Comparison of ENCODE assay signal across 8 cellular contexts in genomic region chr12:1117970-1118563, GRCh38.
DNase-seq lines count a peak whose midpoint lies in the region; ATAC-seq and TF ChIP-seq lines count a peak whose summit lies in the region.

No MANE protein-coding gene starts in this region.

- H2AK9ac ChIP-seq in IMR-90 (replicated peaks; ENCODE audit: low read depth, low read length, poor library complexity): no peak overlapping the region

- no peak overlapping the region for H3K27ac ChIP-seq in CD4-positive, alpha-beta T cell (ENCODE audit: low read depth, low read length)
- no peak overlapping the region for H3K27ac ChIP-seq in IMR-90 (ENCODE audit: insufficient read depth, low read length)

- H2BK120ac ChIP-seq in IMR-90 (ENCODE audit: low read depth, low read length): no peak overlapping the region

- peaks cover 20% of the 10 kb centered on the region for H3K4me1 Mint-ChIP-seq in CD4-positive, alpha-beta T cell (ENCODE audit: low read depth)
- peaks cover 4 to 15% (median 10%) of the 10 kb centered on the region in 4 donors for H3K4me1 Mint-ChIP-seq in naive thymus-derived CD8-positive, alpha-beta T cell
- peaks cover 9% of the 10 kb centered on the region for H3K4me1 Mint-ChIP-seq in stimulated activated effector memory CD8-positive, alpha-beta T cell treated with anti-CD3 and anti-CD28 coated beads, Interleukin-12 subunit alpha, Interleukin-12 subunit beta, amount 100 ng/mL, for 72 hours

- no peak overlapping the region for H3K4ac ChIP-seq in IMR-90 (ENCODE audit: low read depth, low read length)

- no peak overlapping the region for H3K18ac ChIP-seq in IMR-90 (ENCODE audit: low read depth, low read length)

- no peaks in the 10 kb centered on the region for H3K27me3 Mint-ChIP-seq in CD4-positive, alpha-beta T cell
- no peaks in the 10 kb centered on the region for H3K27me3 Mint-ChIP-seq in naive thymus-derived CD8-positive, alpha-beta T cell

- H3K9me3 Mint-ChIP-seq in CD4-positive, alpha-beta T cell: no peaks in the 10 kb centered on the region
- H3K9me3 Mint-ChIP-seq in naive thymus-derived CD8-positive, alpha-beta T cell: no peaks in the 10 kb centered on the region
- H3K9me3 Mint-ChIP-seq in stimulated activated effector memory CD8-positive, alpha-beta T cell treated with anti-CD3 and anti-CD28 coated beads, Interleukin-12 subunit alpha, Interleukin-12 subunit beta, amount 100 ng/mL, for 72 hours: no peaks in the 10 kb centered on the region

- CTCF ChIA-PET in CD4-positive, alpha-beta T cell (lab: Charles Lee): interaction anchor here (0.6 to 2.4 kb wide), 44 partner anchors 8 to 822 kb away, joined by 3 to 70 read pairs (median 4); partner anchors contain the start of genes ERC1 and FBXL14
- CTCF ChIA-PET in IMR-90 (lab: Yijun Ruan, JAX): interaction anchor here (0.5 to 2.3 kb wide), 43 partner anchors 9 to 492 kb away, joined by 3 to 36 read pairs (median 4); no protein-coding TSS in a partner anchor

- no peak overlapping the region for H3K14ac ChIP-seq in IMR-90 (replicated peaks; ENCODE audit: low read depth, low read length)

- no peak overlapping the region for H2AFZ ChIP-seq in IMR-90 (replicated peaks; ENCODE audit: low read length, poor library complexity)

- peaks cover 3% of the 10 kb centered on the region; the same call in 1 of the 2 replicates for H4K20me1 ChIP-seq in IMR-90 (ENCODE audit: insufficient read depth, low read length)

- no peak overlapping the region for H3K56ac ChIP-seq in IMR-90 (ENCODE audit: extremely low read depth, insufficient read depth, low read length)

- no peak overlapping the region for H2BK5ac ChIP-seq in IMR-90 (ENCODE audit: low read depth, low read length, poor library complexity, severe bottlenecking)

- no peaks in the 10 kb centered on the region for H3K27me3 ChIP-seq in CD4-positive, alpha-beta T cell (ENCODE audit: control insufficient read depth, insufficient read depth, low read length)
- no peaks in the 10 kb centered on the region for H3K27me3 ChIP-seq in IMR-90 (ENCODE audit: control insufficient read depth, insufficient read depth, low read length)
- H3K27me3 ChIP-seq in NT2/D1 (ENCODE audit: insufficient read depth, insufficient read length): no peaks in the 10 kb centered on the region

- no peak overlapping the region for H3K27ac Mint-ChIP-seq in CD4-positive, alpha-beta T cell
- H3K27ac Mint-ChIP-seq in naive thymus-derived CD8-positive, alpha-beta T cell: peak overlapping the region in 1 of 10 donors; percentile 85
- no peak overlapping the region for H3K27ac Mint-ChIP-seq in stimulated activated effector memory CD8-positive, alpha-beta T cell treated with anti-CD3 and anti-CD28 coated beads, Interleukin-12 subunit alpha, Interleukin-12 subunit beta, amount 100 ng/mL, for 72 hours

- no peak overlapping the region for H4K91ac ChIP-seq in IMR-90 (ENCODE audit: insufficient read depth, low read depth, low read length)

- H2BK20ac ChIP-seq in IMR-90 (ENCODE audit: low read depth, low read length): no peak overlapping the region

- no peak overlapping the region for H3K4me2 ChIP-seq in IMR-90 (ENCODE audit: low read depth, low read length)

- TF ChIP-seq CTCF in CD4-positive, alpha-beta T cell (IDR thresholded peaks at IDR 0.05): peak; percentile 95
- peak; percentile 90 for TF ChIP-seq CTCF in IMR-90 (conservative IDR thresholded peaks at IDR 0.05; ENCODE audit: low read depth, low read length)

- H3K36me3 ChIP-seq in IMR-90 (ENCODE audit: control insufficient read depth, insufficient read depth, low read length): peaks cover 3% of the 10 kb centered on the region
- H3K36me3 ChIP-seq in NT2/D1 (ENCODE audit: insufficient read depth, insufficient read length, low read length): peaks cover 15% of the 10 kb centered on the region

- POLR2A ChIA-PET in CD4-positive, alpha-beta T cell (lab: Charles Lee): interaction anchor here (0.5 to 2.8 kb wide), 11 partner anchors 11 to 488 kb away, joined by 3 to 37 read pairs (median 4); partner anchors contain the start of gene RAD52
- POLR2A ChIA-PET in IMR-90 (lab: Charles Lee; ENCODE audit: unreplicated experiment): no interaction called here
- POLR2A ChIA-PET in naive thymus-derived CD8-positive, alpha-beta T cell (lab: Charles Lee): interaction anchor here (0.9 to 2.2 kb wide), 6 partner anchors 87 to 493 kb away, joined by 3 to 18 read pairs (median 6); no protein-coding TSS in a partner anchor

- in situ Hi-C loops in IMR-90 (cut with MboI; ENCODE audit: low sequenced_read_pairs): loop anchor here (5.0 kb wide), 1 partner anchor 469 kb away; no protein-coding TSS in a partner anchor

- H3K23ac ChIP-seq in IMR-90 (ENCODE audit: low read depth, low read length): no peak overlapping the region

- peak; percentile 57 for ATAC-seq in CD4-positive, alpha-beta T cell (ENCODE audit: poor library complexity)
- ATAC-seq in IMR-90 (ENCODE audit: low read depth) (peak; percentile 78), esophagus mucosa (peak; percentile 73)
- peak in 1 of 2 donors; percentile 48 for ATAC-seq in naive thymus-derived CD8-positive, alpha-beta T cell
- no peak for ATAC-seq in stimulated activated effector memory CD8-positive, alpha-beta T cell treated with anti-CD3 and anti-CD28 coated beads, Interleukin-12 subunit alpha, Interleukin-12 subunit beta, amount 100 ng/mL, for 72 hours

- WGBS in IMR-90 (ENCODE audit: extremely low coverage in 2 of 2, insufficient read length in 1 of 2), 2 experiments: no CpG with 5 or more reads among the region's 5 CpGs

- 0 out of 2 replicates have a peak, but pooled peaks cover 4% of the 10 kb centered on the region for H3K9me1 ChIP-seq in IMR-90 (ENCODE audit: insufficient read depth, low read length)

- H3K4me3 ChIP-seq in IMR-90 (ENCODE audit: insufficient read depth, low read depth, low read length) (no peak overlapping the region), NT2/D1 (ENCODE audit: insufficient read length, low read depth) (no peak overlapping the region)

- TF ChIP-seq POLR2A in IMR-90 (IDR thresholded peaks at IDR 0.05; ENCODE audit: low read depth, low read length): no peak

- H3K36me3 Mint-ChIP-seq in CD4-positive, alpha-beta T cell (ENCODE audit: low read depth): peaks cover 24% of the 10 kb centered on the region
- peaks cover 0 to 22% (median 0%) of the 10 kb centered on the region in 3 donors for H3K36me3 Mint-ChIP-seq in naive thymus-derived CD8-positive, alpha-beta T cell
- no peaks in the 10 kb centered on the region for H3K36me3 Mint-ChIP-seq in stimulated activated effector memory CD8-positive, alpha-beta T cell treated with anti-CD3 and anti-CD28 coated beads, Interleukin-12 subunit alpha, Interleukin-12 subunit beta, amount 100 ng/mL, for 72 hours

- no peak overlapping the region for H3K4me3 Mint-ChIP-seq in CD4-positive, alpha-beta T cell
- no peak overlapping the region for H3K4me3 Mint-ChIP-seq in naive thymus-derived CD8-positive, alpha-beta T cell
- no peak overlapping the region for H3K4me3 Mint-ChIP-seq in stimulated activated effector memory CD8-positive, alpha-beta T cell treated with anti-CD3 and anti-CD28 coated beads, Interleukin-12 subunit alpha, Interleukin-12 subunit beta, amount 100 ng/mL, for 72 hours

- no TSS peak for BruUV-seq in IMR-90 (replicated peaks; lab: Mats Ljungman, UMichigan)

- intact Hi-C loops in CD4-positive, alpha-beta T cell (cut with DNase I, micrococcal nuclease): loop anchor here (1.0 to 10.0 kb wide), 5 partner anchors 87 to 487 kb away; no protein-coding TSS in a partner anchor
- intact Hi-C loops in IMR-90 (cut with micrococcal nuclease): loop anchor here (1.0 kb wide), 1 partner anchor 465 kb away; no protein-coding TSS in a partner anchor

- peak; percentile 53 to 72 (median 60) for DNase-seq in CD4-positive, alpha-beta T cell
- DNase-seq in IMR-90 (peak; percentile 79), NT2/D1 (ENCODE audit: low read depth, low spot score) (peak; percentile 92), mesenteric fat pad (ENCODE audit: low spot score) (no peak)
- DNase-seq in activated CD8-positive, alpha-beta memory T cell treated with anti-CD3 and anti-CD28 coated beads, Interleukin-2, amount 50 U/mL, for 4 hours: peak; percentile 69
- peak; percentile 42 to 85 (median 66) for DNase-seq in naive thymus-derived CD8-positive, alpha-beta T cell
- peak; percentile 33 to 80 for DNase-seq in stimulated activated effector memory CD8-positive, alpha-beta T cell treated with anti-CD3 and anti-CD28 coated beads, Interleukin-12 subunit alpha, Interleukin-12 subunit beta, amount 100 ng/mL, for 72 hours (ENCODE audit: low spot score in 2 of 2)

- TF ChIP-seq RAD21 in IMR-90 (IDR thresholded peaks at IDR 0.05; ENCODE audit: low read length): peak; percentile 94

- dilution Hi-C loops in IMR-90 (cut with HindIII; ENCODE audit: low sequenced_read_pairs, unreplicated experiment): loop anchor here (25.0 kb wide), 1 partner anchor 444 kb away; no protein-coding TSS in a partner anchor

- peaks cover 3% of the 10 kb centered on the region for H3K4me1 ChIP-seq in IMR-90 (ENCODE audit: control insufficient read depth, insufficient read depth, low read length)
- H3K4me1 ChIP-seq in NT2/D1 (ENCODE audit: insufficient read depth, insufficient read length): no peaks in the 10 kb centered on the region

- H3K9ac ChIP-seq in IMR-90 (ENCODE audit: low read depth, low read length) (no peak overlapping the region), NT2/D1 (ENCODE audit: insufficient read length, low read depth) (no peak overlapping the region)

- no peak overlapping the region for H4K8ac ChIP-seq in IMR-90 (ENCODE audit: low read depth in 2 of 2, low read length in 2 of 2)

- no peak overlapping the region for H2AK5ac ChIP-seq in IMR-90 (ENCODE audit: low read depth, low read length)

- H4K5ac ChIP-seq in IMR-90 (ENCODE audit: low read depth, low read length): no peak overlapping the region

- H2BK15ac ChIP-seq in IMR-90 (ENCODE audit: low read depth, low read length): no peak overlapping the region

- H3K9me3 ChIP-seq in CD4-positive, alpha-beta T cell (ENCODE audit: control insufficient read depth, low read length): no peaks in the 10 kb centered on the region
- H3K9me3 ChIP-seq in IMR-90 (ENCODE audit: control insufficient read depth, insufficient read depth, low read length) (no peaks in the 10 kb centered on the region), NT2/D1 (ENCODE audit: insufficient read depth, low read length) (no peaks in the 10 kb centered on the region)

- peaks cover 2 to 11% of the 10 kb centered on the region in 2 experiments; a peak in 3 of 4 replicates for H3K79me1 ChIP-seq in IMR-90 (ENCODE audit: low read depth in 1 of 2, low read length in 2 of 2)

TF ChIP-seq in IMR-90, 13 proteins besides CTCF, POLR2A, EP300 and RAD21:
- no peak for TF ChIP-seq FOS (IDR thresholded peaks at IDR 0.05; ENCODE audit: low read depth, low read length)
- TF ChIP-seq RCOR1 (IDR thresholded peaks at IDR 0.05; ENCODE audit: insufficient replicate concordance, low read length): no peak
- no peak for TF ChIP-seq MAZ (IDR thresholded peaks at IDR 0.05; ENCODE audit: borderline replicate concordance, low read depth, low read length)
- TF ChIP-seq SMC3 (IDR thresholded peaks at IDR 0.05; ENCODE audit: low read depth, low read length): peak; percentile 90
- no peak for TF ChIP-seq NFE2L2 (IDR thresholded peaks at IDR 0.05; ENCODE audit: low read depth, low read length)
TF ChIP-seq in IMR-90: peak in this region for 1.
